Comparison of ENCODE assay signal across 22 cellular contexts in the genomic region with DNA sequence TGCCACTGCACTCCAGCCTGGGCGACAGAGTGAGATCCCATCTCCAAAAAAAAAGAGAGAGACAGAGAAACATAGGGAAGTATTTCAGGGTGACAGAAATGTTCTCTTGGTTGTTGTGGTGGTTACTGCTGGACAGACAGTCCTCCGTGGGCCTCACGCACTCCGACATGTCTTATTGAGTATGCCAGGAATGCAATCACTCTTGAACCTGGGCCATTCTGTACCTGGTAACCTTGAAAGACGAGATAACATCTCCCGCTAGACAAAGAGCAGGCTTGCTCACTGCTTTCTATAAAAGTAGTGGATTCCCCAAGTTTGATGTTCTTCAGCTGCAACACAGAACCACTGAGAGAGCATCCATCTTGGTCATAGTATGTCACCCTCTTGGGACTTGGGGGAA. TPM values are rescaled to one million over a fixed set of nuclear protein-coding genes. Genes with fewer than 3 reads are reported as not detected.
DNase-seq lines count a peak whose midpoint lies in the region; ATAC-seq, FAIRE-seq and TF ChIP-seq lines count a peak whose summit lies in the region.
"Had no signal": no experiment of that assay in that cellular context is flagged by ENCODE, and none has a peak within 500 bp of the region (broad histone marks: within the 10 kb centered on the region; RNA-seq: fewer than 3 reads in every experiment).

No MANE protein-coding gene starts in this region.

- H2AK5ac ChIP-seq in H1 (ENCODE audit: low read depth, low read length), result no peak overlapping the region
- H2AK5ac ChIP-seq in mesenchymal stem cell (ENCODE audit: low read length, severe bottlenecking), result peak overlapping the region; percentile 39

- H2BK5ac ChIP-seq in H1 (ENCODE audit: low read depth, low read length) (no peak overlapping the region), mesenchymal stem cell (ENCODE audit: low read depth, low read length, poor library complexity, severe bottlenecking) (no peak overlapping the region)

- H3K36me3 Mint-ChIP-seq in GM23338 (ENCODE audit: low read depth), result peaks cover 14% of the 10 kb centered on the region

- WGBS in H1 (ENCODE audit: extremely low coverage in 1 of 2, insufficient coverage in 1 of 2, insufficient read length in 1 of 2, insufficient replicate concordance in 2 of 2, low coverage in 1 of 2, low lambda C conversion rate in 2 of 2, missing lambda C conversion rate in 1 of 2), 2 experiments, result 98% methylated on average over 6 of the region's 6 CpGs; no CpG with 5 or more reads in 1 of the 2 experiments
- 91% methylated on average over 6 of the region's 6 CpGs for WGBS in mesenchymal stem cell

- H2BK12ac ChIP-seq in H1 (ENCODE audit: low read depth, low read length) (no peak overlapping the region), mesenchymal stem cell (ENCODE audit: low read length in 2 of 2) (no peak overlapping the region)

- no peak overlapping the region for H3K14ac ChIP-seq in H1 (ENCODE audit: insufficient read length)
- H3K14ac ChIP-seq in mesenchymal stem cell (ENCODE audit: low read length in 2 of 2), result no peak overlapping the region

- H3K9ac ChIP-seq in H1 (replicated peaks in 1 of 4; ENCODE audit: extremely low read depth in 1 of 4, low read depth in 3 of 4, low read length in 3 of 4), result no peak overlapping the region
- H3K9ac ChIP-seq in mesenchymal stem cell (ENCODE audit: low read length), result no peak overlapping the region

- H4K5ac ChIP-seq in H1 (ENCODE audit: insufficient read length, low read depth, low read length), result no peak overlapping the region

- no peak overlapping the region for H2BK15ac ChIP-seq in H1 (ENCODE audit: low read length)
- no peak overlapping the region for H2BK15ac ChIP-seq in mesenchymal stem cell (ENCODE audit: low read depth, poor library complexity, severe bottlenecking)

- no peak overlapping the region for H3K27ac Mint-ChIP-seq in GM23338

- TF ChIP-seq CTCF in DOHH2 (IDR thresholded peaks at IDR 0.05; ENCODE audit: low read depth, low read length, poor library complexity, severe bottlenecking), result no peak
- TF ChIP-seq CTCF in GM23338 (conservative IDR thresholded peaks at IDR 0.05; ENCODE audit: low read depth in 2 of 2), result no peak
- TF ChIP-seq CTCF in H1 (IDR thresholded peaks at IDR 0.05; ENCODE audit: control extremely low read depth in 1 of 3, insufficient read depth in 1 of 3, low read depth in 1 of 3, low read length in 3 of 3), result no peak
- no peak for TF ChIP-seq CTCF in upper lobe of right lung (IDR thresholded peaks at IDR 0.05)

- no peak overlapping the region for H3K4me3 Mint-ChIP-seq in GM23338

- H3K27me3 ChIP-seq in DOHH2 (ENCODE audit: control insufficient read depth, low read length), result no peaks in the 10 kb centered on the region
- H3K27me3 ChIP-seq in GM23338 (ENCODE audit: insufficient read depth), result no peaks in the 10 kb centered on the region
- H3K27me3 ChIP-seq in H1 (replicated peaks in 1 of 4; ENCODE audit: control insufficient read depth in 3 of 4, extremely low read depth in 1 of 4, insufficient read depth in 3 of 4, low read length in 3 of 4), result no peaks in the 10 kb centered on the region
- H3K27me3 ChIP-seq in mesenchymal stem cell (ENCODE audit: control insufficient read depth in 1 of 2, insufficient read depth in 1 of 2, low read length in 2 of 2), result no peaks in the 10 kb centered on the region
- H3K27me3 ChIP-seq in upper lobe of right lung, result no peaks in the 10 kb centered on the region

- no peaks in the 10 kb centered on the region for H3F3A ChIP-seq in DOHH2 (ENCODE audit: control insufficient read depth, insufficient read depth)
- no peaks in the 10 kb centered on the region for H3F3A ChIP-seq in GM23338 (replicated peaks; ENCODE audit: low read depth)

- POLR2A ChIA-PET in H1 (lab: Charles Lee; ENCODE audit: partially characterized antibody), result no interaction called here

- FAIRE-seq in H1 (lab: Jason Lieb, UNC), result no peak
- FAIRE-seq: GM12878, H54 had no signal

- ATAC-seq in GM23338 (no peak), upper lobe of right lung (no peak)
- ATAC-seq: GM12878 had no signal

- no peak overlapping the region for H4K8ac ChIP-seq in H1 (ENCODE audit: extremely low read depth, insufficient read depth, low read length)
- H4K8ac ChIP-seq in mesenchymal stem cell (ENCODE audit: low read length), result no peak overlapping the region

- H3K27ac ChIP-seq in DOHH2 (ENCODE audit: low read depth, low read length), result no peak overlapping the region
- H3K27ac ChIP-seq in GM23338 (ENCODE audit: low read depth), result no peak overlapping the region
- no peak overlapping the region for H3K27ac ChIP-seq in H1 (ENCODE audit: low read depth, low read length)
- H3K27ac ChIP-seq in mesenchymal stem cell (ENCODE audit: low read length, poor library complexity, severe bottlenecking), result no peak overlapping the region
- no peak overlapping the region for H3K27ac ChIP-seq in upper lobe of right lung

- H4K20me1 ChIP-seq in DOHH2 (ENCODE audit: control insufficient read depth, insufficient read depth, low read depth, low read length) (peaks cover 8% of the 10 kb centered on the region; the same call in 1 of the 2 replicates), GM23338 (replicated peaks; ENCODE audit: insufficient read depth) (peaks cover 66% of the 10 kb centered on the region), H1 (replicated peaks in 1 of 2; ENCODE audit: control insufficient read depth in 1 of 2, insufficient read depth in 2 of 2, low read length in 2 of 2) (peaks cover 15 to 21% of the 10 kb centered on the region in 2 experiments)

- H3K4me3 ChIP-seq in DOHH2 (ENCODE audit: low read length), result no peak overlapping the region
- no peak overlapping the region for H3K4me3 ChIP-seq in GM23338
- H3K4me3 ChIP-seq in H1 (ENCODE audit: extremely low read depth in 1 of 4, insufficient read depth in 2 of 4, low read depth in 3 of 4, low read length in 4 of 4), result no peak overlapping the region
- H3K4me3 ChIP-seq in mesenchymal stem cell (ENCODE audit: insufficient read depth in 1 of 2, low read depth in 1 of 2, low read length in 2 of 2), result no peak overlapping the region
- no peak overlapping the region for H3K4me3 ChIP-seq in upper lobe of right lung
- H3K4me3 ChIP-seq: GM12878 had no signal

- H4K91ac ChIP-seq in H1 (replicated peaks; ENCODE audit: insufficient read length, low read length), result no peak overlapping the region
- H4K91ac ChIP-seq in mesenchymal stem cell (ENCODE audit: low read length), result no peak overlapping the region

- H3K4me1 Mint-ChIP-seq in GM23338, result peaks cover 35% of the 10 kb centered on the region

- intact Hi-C loops in upper lobe of right lung (cut with DNase I), result no loop called here

- H3K4ac ChIP-seq in H1 (replicated peaks; ENCODE audit: insufficient read length, low read depth, low read length), result no peak overlapping the region
- no peak overlapping the region for H3K4ac ChIP-seq in mesenchymal stem cell (ENCODE audit: low read depth in 1 of 2, low read length in 2 of 2)

- CTCF ChIA-PET in H1 (lab: Charles Lee; ENCODE audit: partially characterized antibody), result no interaction called here

- TF ChIP-seq EP300 in H1 (IDR thresholded peaks at IDR 0.05; ENCODE audit: borderline replicate concordance in 1 of 2, low read depth in 2 of 2, low read length in 2 of 2), result no peak

- H3K4me1 ChIP-seq in DOHH2 (ENCODE audit: control insufficient read depth, low read length) (peaks cover 29% of the 10 kb centered on the region), GM23338 (ENCODE audit: insufficient read depth) (peaks cover 15% of the 10 kb centered on the region), H1 (replicated peaks in 1 of 4; ENCODE audit: control insufficient read depth in 3 of 4, insufficient read depth in 4 of 4, low read length in 3 of 4) (no peaks in the 10 kb centered on the region; a peak in 2 of 7 replicates), mesenchymal stem cell (ENCODE audit: control insufficient read depth, insufficient read depth, low read depth, low read length) (peaks cover 8% of the 10 kb centered on the region), upper lobe of right lung (peaks cover 34% of the 10 kb centered on the region)

- no peak overlapping the region for H2BK20ac ChIP-seq in H1 (ENCODE audit: low read length)

- H3K79me2 ChIP-seq in DOHH2 (ENCODE audit: control insufficient read depth, low read length) (peaks cover 100% of the 10 kb centered on the region), GM23338 (replicated peaks; ENCODE audit: insufficient read depth) (peaks cover 100% of the 10 kb centered on the region), H1 (ENCODE audit: control insufficient read depth in 1 of 2, insufficient read depth in 2 of 2, low read length in 2 of 2) (peaks cover 42 to 99% of the 10 kb centered on the region in 2 experiments)

- H2BK120ac ChIP-seq in H1 (replicated peaks; ENCODE audit: low read depth, low read length), result no peak overlapping the region
- H2BK120ac ChIP-seq in mesenchymal stem cell (ENCODE audit: low read depth, low read length), result no peak overlapping the region

- H3K9me3 ChIP-seq in DOHH2 (ENCODE audit: control insufficient read depth, insufficient read depth, low read length), result peaks cover 6% of the 10 kb centered on the region; the same call in 1 of the 2 replicates
- no peaks in the 10 kb centered on the region for H3K9me3 ChIP-seq in H1 (ENCODE audit: insufficient read depth in 2 of 2, low read depth in 1 of 2, low read length in 1 of 2)
- no peaks in the 10 kb centered on the region for H3K9me3 ChIP-seq in mesenchymal stem cell (ENCODE audit: control insufficient read depth, low read length)
- H3K9me3 ChIP-seq in upper lobe of right lung, result no peaks in the 10 kb centered on the region

- DNase-seq in GM23338 (ENCODE audit: low spot score), result peak; percentile 26
- no peak for DNase-seq in H1 (ENCODE audit: low read depth in 1 of 2, low spot score in 2 of 2)
- DNase-seq in mesenchymal stem cell, result no peak
- no peak for DNase-seq in activated T-cell treated with anti-CD3 and anti-CD28 coated beads for 4 hours
- no peak for DNase-seq in upper lobe of right lung
- DNase-seq in stimulated activated CD4-positive, alpha-beta T cell treated with anti-CD3 and anti-CD28 coated beads, Interleukin-1b, Interleukin-23, amount 100 ng/mL, for 48 hours, result no peak
- no peak for DNase-seq in DMS 273 treated with DMSO at 0.1 percent for 48 hours (lab: John Stamatoyannopoulos, UW)
- DNase-seq: C1 segment of cervical spinal cord; CD4-positive, alpha-beta memory T cell; COR-L47; EL; GDM1; KBM-7; MM.1S; NCI-H2029; NCI-H510A; NCI-H69; RPMI8226; SHP77 treated with DMSO at 0.1 percent for 48 hours had no signal

- H3K27me3 Mint-ChIP-seq in GM23338 (ENCODE audit: insufficient read depth, low read depth, poor library complexity), result no peaks in the 10 kb centered on the region
- H3K27me3 Mint-ChIP-seq: CD4-positive, alpha-beta memory T cell had no signal

- no peak overlapping the region for H3K56ac ChIP-seq in H1 (replicated peaks; ENCODE audit: insufficient read length, low read depth, low read length)

- H3K4me2 ChIP-seq in DOHH2 (ENCODE audit: low read length) (peak overlapping the region; percentile 8; the same call in 1 of the 2 replicates), GM23338 (no peak overlapping the region), H1 (ENCODE audit: insufficient read depth in 1 of 2, low read depth in 2 of 2, low read length in 2 of 2) (no peak overlapping the region), mesenchymal stem cell (ENCODE audit: low read length, poor library complexity, severe bottlenecking) (no peak overlapping the region)

- H3K23ac ChIP-seq in H1 (ENCODE audit: insufficient read length) (no peak overlapping the region), mesenchymal stem cell (ENCODE audit: low read length in 2 of 2) (no peak overlapping the region)

- no peaks in the 10 kb centered on the region for H3K23me2 ChIP-seq in H1 (ENCODE audit: low read depth, low read length)

- peaks cover 5% of the 10 kb centered on the region for H3K79me1 ChIP-seq in H1 (ENCODE audit: low read depth, low read length)
- peaks cover 3% of the 10 kb centered on the region for H3K79me1 ChIP-seq in mesenchymal stem cell (replicated peaks; ENCODE audit: low read length, poor library complexity, severe bottlenecking)

- H2AFZ ChIP-seq in GM23338 (no peak overlapping the region), H1 (ENCODE audit: low read length) (no peak overlapping the region), mesenchymal stem cell (ENCODE audit: low read depth, low read length) (no peak overlapping the region)

- no peaks in the 10 kb centered on the region for H3K9me2 ChIP-seq in DOHH2 (replicated peaks; ENCODE audit: control insufficient read depth, low read length)
- no peaks in the 10 kb centered on the region for H3K9me2 ChIP-seq in GM23338 (ENCODE audit: insufficient read depth)

- H3K36me3 ChIP-seq in DOHH2 (ENCODE audit: control insufficient read depth, low read length) (peaks cover 26% of the 10 kb centered on the region), GM23338 (ENCODE audit: insufficient read depth) (no peaks in the 10 kb centered on the region), H1 (ENCODE audit: control insufficient read depth in 2 of 4, insufficient read depth in 4 of 4, low read length in 3 of 4) (peaks cover 0 to 5% (median 0%) of the 10 kb centered on the region in 4 experiments; a peak in 1 of 8 replicates), mesenchymal stem cell (ENCODE audit: control insufficient read depth in 1 of 2, insufficient read depth in 2 of 2, low read depth in 1 of 2, low read length in 2 of 2) (peaks cover 0 to 3% of the 10 kb centered on the region in 2 experiments), upper lobe of right lung (no peaks in the 10 kb centered on the region)

- TF ChIP-seq POLR2A in H1 (IDR thresholded peaks at IDR 0.05; ENCODE audit: control extremely low read depth in 1 of 2, low read depth in 2 of 2, low read length in 2 of 2), result no peak

- TF ChIP-seq RAD21 in H1 (IDR thresholded peaks at IDR 0.05 in 1 of 2, conservative IDR thresholded peaks at IDR 0.05 in 1 of 2; ENCODE audit: low read depth in 2 of 2, low read length in 2 of 2), result no peak

- H3K18ac ChIP-seq in H1 (ENCODE audit: extremely low read depth, low read length) (no peak overlapping the region), mesenchymal stem cell (ENCODE audit: low read depth in 1 of 2, low read length in 2 of 2) (no peak overlapping the region)

- H3K9me3 Mint-ChIP-seq in GM23338, result no peaks in the 10 kb centered on the region
- H3K9me3 Mint-ChIP-seq: CD4-positive, alpha-beta memory T cell had no signal

RNA-seq across cellular contexts. Expression of a gene that starts 6.7 kb away (rescaled TPM):
- total RNA-seq in GM23338 (2014; rRNA removed; shearing (Covaris generic)), result 31.3 and 46.4 TPM in 2 replicates
- polyA plus RNA-seq in GM23338 (2016; fragmentation: Nextera tagmentation; extraction: Ambion mirVana) (47.2 and 59.4 TPM in 2 replicates), H1 (2011; rRNA removed) (4.7 and 6.5 TPM in 2 replicates)
- total RNA-seq in H1 (2021; fragmentation: NEBNext Ultra II Directional; extraction: Animal tissue kit (Norgen Biotek cat#: 25700)), result 34.2 and 43.9 TPM in 2 replicates
- 8.3 TPM for polyA plus RNA-seq in H1 (2011; cell fraction: cytosol; rRNA removed)
- polyA plus RNA-seq in H1 (2011; cell fraction: nucleus; rRNA removed), result 5.8 TPM
- 12.0 to 21.7 TPM (median 16.1 TPM) in 4 replicates for polyA plus RNA-seq in H1 (2012, experiment 1 of 2)
- polyA plus RNA-seq in H1 (2012, experiment 2 of 2), result 1.7 TPM
- polyA plus RNA-seq in H1 (2013, experiment 1 of 2), result 52.5 TPM
- polyA plus RNA-seq in H1 (2013, experiment 2 of 2), result 51.7 TPM
- 19.0 and 22.7 TPM in 2 replicates for polyA minus RNA-seq in H1 (2011; rRNA and poly(A)+ RNA removed)
- 15.1 TPM for polyA minus RNA-seq in H1 (2011; cell fraction: cytosol; rRNA and poly(A)+ RNA removed)
- polyA minus RNA-seq in H1 (2011; cell fraction: nucleus; rRNA and poly(A)+ RNA removed), result 19.5 TPM
- polyA plus RNA-seq in mesenchymal stem cell (2013, experiment 1 of 2), result 51.3 TPM
- polyA plus RNA-seq in mesenchymal stem cell (2013, experiment 2 of 2), result 54.7 TPM
- total RNA-seq in upper lobe of right lung, result 47.7 TPM
